In the genomic region with DNA sequence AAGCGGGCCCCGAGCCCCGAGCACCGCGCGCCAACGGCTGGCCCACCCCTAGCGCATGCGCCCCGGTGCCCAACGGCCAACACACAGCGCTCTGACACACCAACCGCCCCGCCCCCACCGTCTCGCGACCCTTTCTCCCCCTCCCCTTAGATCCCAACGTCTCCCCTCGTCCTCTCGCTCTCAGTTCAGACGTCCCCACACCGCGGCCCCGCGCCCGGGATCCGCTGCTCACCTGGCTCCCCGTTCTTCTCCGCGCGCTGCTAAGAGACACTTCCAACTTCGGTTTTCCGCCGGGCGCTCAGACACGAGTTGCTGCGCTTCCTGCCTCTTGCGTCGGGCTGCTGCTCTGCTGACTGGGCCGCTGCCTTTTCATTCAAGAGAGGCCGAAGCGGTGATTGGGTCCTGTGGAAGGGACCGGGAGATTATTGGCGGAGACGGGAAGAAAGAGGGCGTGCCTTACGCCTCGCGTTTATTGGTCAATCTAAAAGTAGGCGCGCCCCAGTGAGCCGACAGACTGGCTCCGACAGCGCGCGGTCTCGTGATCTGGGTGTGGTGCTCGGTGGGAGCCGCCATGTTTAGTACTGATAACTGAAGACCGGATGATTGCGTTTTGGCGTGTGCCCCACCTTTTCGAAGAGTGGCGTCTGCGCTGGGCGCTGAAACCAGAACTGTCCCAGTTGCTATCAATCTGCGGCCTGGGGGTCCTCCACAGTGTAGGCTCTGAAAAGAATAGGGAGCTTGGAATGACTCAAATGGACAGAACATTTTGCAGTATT, we compare ENCODE assay signal across 8 cellular contexts. TPM values are rescaled to one million over a fixed set of nuclear protein-coding genes. Genes with fewer than 3 reads are reported as not detected.
DNase-seq lines count a peak whose midpoint lies in the region; ATAC-seq lines count a peak whose summit lies in the region.

Gene DDX39A (minus strand): TSS at position 304 of the 776 bp plus-strand sequence. CDS start 6,121 bp downstream, outside the sequence.

- H3K4me3 ChIP-seq in BLaER1, result peak within 1 kb of the TSS; percentile 87

- H3K36me3 Mint-ChIP-seq in activated CD4-positive, alpha-beta T cell treated with anti-CD3 and anti-CD28 coated beads, Interleukin-2, amount 10 ng/mL, durations not matched to agents 7 days and 5 days (ENCODE audit: low read depth), result peaks cover 35% of the 10 kb centered on the region

- peak within 1 kb of the TSS; percentile 95 for H3K9ac ChIP-seq in BLaER1

- H3K4me3 Mint-ChIP-seq in activated CD4-positive, alpha-beta T cell treated with anti-CD3 and anti-CD28 coated beads, Interleukin-2, amount 10 ng/mL, durations not matched to agents 7 days and 5 days, result peak within 1 kb of the TSS; percentile 99

- POLR2A ChIA-PET in activated CD4-positive, alpha-beta T cell treated with anti-CD3 and anti-CD28 coated beads, Interleukin-2, amount 10 ng/mL, durations not matched to agents 7 days and 5 days (lab: Charles Lee), result no interaction called here

- H3K4me2 ChIP-seq in BLaER1, result peak within 1 kb of the TSS; percentile 98

- no peaks in the 10 kb centered on the region for H3K27me3 Mint-ChIP-seq in activated CD4-positive, alpha-beta T cell treated with anti-CD3 and anti-CD28 coated beads, Interleukin-2, amount 10 ng/mL, durations not matched to agents 7 days and 5 days

- no peaks in the 10 kb centered on the region for H3K9me3 ChIP-seq in BLaER1

- H3K27ac Mint-ChIP-seq in activated CD4-positive, alpha-beta T cell treated with anti-CD3 and anti-CD28 coated beads, Interleukin-2, amount 10 ng/mL, durations not matched to agents 7 days and 5 days, result peak within 1 kb of the TSS; percentile 99

- H3K4me1 ChIP-seq in BLaER1, result peaks cover 64% of the 10 kb centered on the region

- CTCF ChIA-PET in activated CD4-positive, alpha-beta T cell treated with anti-CD3 and anti-CD28 coated beads, Interleukin-2, amount 10 ng/mL, durations not matched to agents 7 days and 5 days (lab: Charles Lee), result interaction anchor here (1.0 to 1.5 kb wide), 7 partner anchors 12 to 282 kb away, joined by 3 to 16 read pairs (median 4); partner anchors contain the start of genes ASF1B and PKN1

- peaks cover 28% of the 10 kb centered on the region for H3K36me3 ChIP-seq in BLaER1

- H3K27ac ChIP-seq in BLaER1, result peak within 1 kb of the TSS; percentile 90

- peaks cover 4% of the 10 kb centered on the region for H3K9me3 Mint-ChIP-seq in activated CD4-positive, alpha-beta T cell treated with anti-CD3 and anti-CD28 coated beads, Interleukin-2, amount 10 ng/mL, durations not matched to agents 7 days and 5 days

- H3K4me1 Mint-ChIP-seq in activated CD4-positive, alpha-beta T cell treated with anti-CD3 and anti-CD28 coated beads, Interleukin-2, amount 10 ng/mL, durations not matched to agents 7 days and 5 days, result peaks cover 37% of the 10 kb centered on the region

- H4K20me1 ChIP-seq in BLaER1, result peaks cover 46% of the 10 kb centered on the region

- ATAC-seq in GM19328 (IDR thresholded peaks at IDR 0.05; ENCODE audit: unreplicated experiment), result peak; percentile 92
- peak; percentile 86 for ATAC-seq in HG03520 (IDR thresholded peaks at IDR 0.05; ENCODE audit: unreplicated experiment)

- no peaks in the 10 kb centered on the region for H3K27me3 ChIP-seq in BLaER1

- DNase-seq in NCI-H69 (lab: John Stamatoyannopoulos, UW) (peak; percentile 100), dedifferentiated amniotic fluid mesenchymal stem cell (ENCODE audit: extremely low spot score) (peak; percentile 100), left kidney (ENCODE audit: low read depth, low spot score) (peak; percentile 100)
- DNase-seq in activated CD4-positive, alpha-beta T cell treated with anti-CD3 and anti-CD28 coated beads, Interleukin-2, amount 10 ng/mL, durations not matched to agents 7 days and 5 days, result peak; percentile 99
- peak; percentile 95 for DNase-seq in stimulated activated CD4-positive, alpha-beta T cell treated with anti-CD3 and anti-CD28 coated beads, Interleukin-2, amount 100 ng/mL, for 24 hours

RNA-seq across cellular contexts. Expression of gene DDX39A, which starts in this region (rescaled TPM):
- total RNA-seq in activated CD4-positive, alpha-beta T cell treated with anti-CD3 and anti-CD28 coated beads, Interleukin-2, amount 10 ng/mL, durations not matched to agents 7 days and 5 days, result 100 to 1,000 TPM; 232 to 269 TPM

Comparison
In these comparisons a context has a peak if more than half of its experiments do, and no peak if none do; other contexts are left out.
1. Peak in every context shown above with its lines: DNase-seq, ATAC-seq, H3K4me3 ChIP-seq and H3K27ac ChIP-seq.